In genomic region chr17:75504347-75505151, GRCh38 we compare ENCODE assay signal across 8 cellular contexts. TPM values are rescaled to one million over a fixed set of nuclear protein-coding genes. Genes with fewer than 3 reads are reported as not detected.
DNase-seq lines count a peak whose midpoint lies in the region; FAIRE-seq and TF ChIP-seq lines count a peak whose summit lies in the region.

No MANE protein-coding gene starts in this region.

- in situ Hi-C loops in G401 (cut with HindIII; ENCODE audit: low sequenced_read_pairs), result no loop called here

- peak overlapping the region in 1 of 2 donors; percentile 33 for H3K27ac ChIP-seq in tibial artery

- intact Hi-C loops in tibial artery (cut with DNase I; ENCODE audit: low total_unique reads), result no loop called here

- no peak overlapping the region for H3K4me3 ChIP-seq in tibial artery

- H3K4me1 Mint-ChIP-seq in activated naive CD4-positive, alpha-beta T cell treated with anti-CD3 and anti-CD28 coated beads, Interleukin-2, amount 10 ng/mL, durations not matched to agents 7 days and 5 days, result no peaks in the 10 kb centered on the region
- H3K4me1 Mint-ChIP-seq in immature natural killer cell, result peaks cover 5 to 15% of the 10 kb centered on the region in 2 donors

- no peaks in the 10 kb centered on the region for H3K9me3 ChIP-seq in tibial artery

- peak; percentile 29 for DNase-seq in NCI-H2196 (lab: John Stamatoyannopoulos, UW; ENCODE audit: unreplicated experiment)
- no peak for DNase-seq in NCI-H2196 treated with DMSO at 0.1 percent for 48 hours (lab: John Stamatoyannopoulos, UW; ENCODE audit: unreplicated experiment)
- DNase-seq in NOMO-1 (lab: John Stamatoyannopoulos, UW; ENCODE audit: unreplicated experiment in 2 of 2), result peak; percentile 35 to 57
- DNase-seq in activated naive CD4-positive, alpha-beta T cell treated with anti-CD3 and anti-CD28 coated beads, Interleukin-2, amount 10 ng/mL, durations not matched to agents 7 days and 5 days, result peak; percentile 60
- peak in 2 of 3 donors; percentile 50 to 57 for DNase-seq in immature natural killer cell
- peak in 1 of 2 donors; percentile 65 for DNase-seq in tibial artery
- DNase-seq in G401 (ENCODE audit: low spot score), result no peak
- DNase-seq in frontal cortex (ENCODE audit: low spot score in 2 of 2), result no peak

- H3K4me3 Mint-ChIP-seq in activated naive CD4-positive, alpha-beta T cell treated with anti-CD3 and anti-CD28 coated beads, Interleukin-2, amount 10 ng/mL, durations not matched to agents 7 days and 5 days, result no peak overlapping the region
- H3K4me3 Mint-ChIP-seq in immature natural killer cell, result peak overlapping the region in 4 of 5 donors; percentile 17 to 59 (median 34)

- CTCF ChIA-PET in activated naive CD4-positive, alpha-beta T cell treated with anti-CD3 and anti-CD28 coated beads, Interleukin-2, amount 10 ng/mL, durations not matched to agents 7 days and 5 days (lab: Charles Lee), result interaction anchor here (0.9 to 1.8 kb wide), 4 partner anchors 9 to 79 kb away, joined by 3 to 4 read pairs (median 4); partner anchors contain the start of gene TMEM94

- peak; percentile 46 to 47 for TF ChIP-seq CTCF in tibial artery (IDR thresholded peaks at IDR 0.05)

- no peak overlapping the region for H3K27ac Mint-ChIP-seq in activated naive CD4-positive, alpha-beta T cell treated with anti-CD3 and anti-CD28 coated beads, Interleukin-2, amount 10 ng/mL, durations not matched to agents 7 days and 5 days
- peak overlapping the region in 1 of 6 donors; percentile 49 for H3K27ac Mint-ChIP-seq in immature natural killer cell

- H3K36me3 ChIP-seq in tibial artery, result peaks cover 19 to 92% (median 62%) of the 10 kb centered on the region in 3 donors

- peaks cover 0 to 41% (median 26%) of the 10 kb centered on the region in 4 donors for H3K4me1 ChIP-seq in tibial artery

- no peaks in the 10 kb centered on the region for H3K27me3 ChIP-seq in tibial artery

- H3K36me3 Mint-ChIP-seq in activated naive CD4-positive, alpha-beta T cell treated with anti-CD3 and anti-CD28 coated beads, Interleukin-2, amount 10 ng/mL, durations not matched to agents 7 days and 5 days, result no peaks in the 10 kb centered on the region
- H3K36me3 Mint-ChIP-seq in immature natural killer cell, result no peaks in the 10 kb centered on the region

- H3K27me3 Mint-ChIP-seq in activated naive CD4-positive, alpha-beta T cell treated with anti-CD3 and anti-CD28 coated beads, Interleukin-2, amount 10 ng/mL, durations not matched to agents 7 days and 5 days, result peaks cover 5% of the 10 kb centered on the region
- peaks cover 0 to 2% (median 0%) of the 10 kb centered on the region in 3 donors for H3K27me3 Mint-ChIP-seq in immature natural killer cell (ENCODE audit: low read depth in 3 of 3)

- FAIRE-seq in frontal cortex (lab: Jason Lieb, UNC), result no peak

- no peaks in the 10 kb centered on the region for H3K9me3 Mint-ChIP-seq in activated naive CD4-positive, alpha-beta T cell treated with anti-CD3 and anti-CD28 coated beads, Interleukin-2, amount 10 ng/mL, durations not matched to agents 7 days and 5 days
- H3K9me3 Mint-ChIP-seq in immature natural killer cell, result no peaks in the 10 kb centered on the region

RNA-seq across cellular contexts. Expression of gene CASKIN2, which starts 10.8 kb away (rescaled TPM):
- not detected for polyA plus RNA-seq in immature natural killer cell
- 11.6 and 11.8 TPM in 2 replicates for total RNA-seq in G401 (2014; rRNA removed; shearing (Covaris generic))
- total RNA-seq in frontal cortex, result 6.1 TPM

RNA-seq across cellular contexts. Expression of gene TSEN54, which starts 11.8 kb away (rescaled TPM):
- 100 to 1,000 TPM; 205 to 238 (median 209) TPM for polyA plus RNA-seq in immature natural killer cell
- 47.2 and 56.3 TPM in 2 replicates for total RNA-seq in G401 (2014; rRNA removed; shearing (Covaris generic))
- 11.4 TPM for total RNA-seq in frontal cortex

RNA-seq across cellular contexts. Expression of gene LLGL2, which starts 20.9 kb away (rescaled TPM):
- 100 to 1,000 TPM in 1 of 3 donors, 10 to 100 TPM in 2; 81.2 to 137 (median 84.4) TPM for polyA plus RNA-seq in immature natural killer cell
- total RNA-seq in G401 (2014; rRNA removed; shearing (Covaris generic)), result 28.9 and 37.8 TPM in 2 replicates
- total RNA-seq in frontal cortex, result 0.82 TPM

RNA-seq across cellular contexts. Expression of gene TMEM94, which starts 48.1 kb away (rescaled TPM):
- polyA plus RNA-seq in immature natural killer cell, result 10 to 100 TPM in 1 of 3 donors, 1 to 10 TPM in 2; 3.2 to 21.9 (median 9.3) TPM
- 50.3 and 53.2 TPM in 2 replicates for total RNA-seq in G401 (2014; rRNA removed; shearing (Covaris generic))
- 18.8 TPM for total RNA-seq in frontal cortex

Comparison
In these comparisons a context has a peak if more than half of its experiments do, and no peak if none do; other contexts are left out.
1. DNase-seq: peak in NCI-H2196 (single experiment), NOMO-1 (2 of 2), activated naive CD4-positive, alpha-beta T cell treated with anti-CD3 and anti-CD28 coated beads, Interleukin-2, amount 10 ng/mL, durations not matched to agents 7 days and 5 days (single experiment) and immature natural killer cell (2 of 3); none in NCI-H2196 treated with DMSO at 0.1 percent for 48 hours (single experiment), G401 (single experiment) and frontal cortex (0 of 2).
2. RNA of gene LLGL2, which starts 20.9 kb away (total RNA-seq): 28.9 to 37.8 TPM in G401; 0.82 TPM in frontal cortex (single experiment); every median in the first group is over 10 times any median in the second.